ENCODE assay signal across 8 cellular contexts in genomic region chr20:9617940-9618339, GRCh38.
A peak's percentile ranks its signal among the peaks of the same experiment; 100 is the strongest.
DNase-seq lines count a peak whose midpoint lies in the region; ATAC-seq and TF ChIP-seq lines count a peak whose summit lies in the region.

No MANE protein-coding gene starts in this region.

- no peaks in the 10 kb centered on the region for H3K4me1 Mint-ChIP-seq in T-helper 2 cell treated with Interferon-gamma antibody and Interleukin-4, amounts not matched to agents 5 μg/mL and 100 μg/mL, for 36 hours (ENCODE audit: low read depth)
- H3K4me1 Mint-ChIP-seq in stimulated activated naive CD8-positive, alpha-beta T cell treated with anti-CD3 and anti-CD28 coated beads, Interleukin-15, amount 100 ng/mL, for 72 hours = no peaks in the 10 kb centered on the region

- DNase-seq in GM06990 (ENCODE audit: extremely low read depth, insufficient read length) (no peak), NCI-H1417 treated with DMSO at 0.1 percent for 48 hours (lab: John Stamatoyannopoulos, UW) (peak; percentile 78), SK-N-DZ (ENCODE audit: low spot score) (peak; percentile 46), iPS-NIHi11 (ENCODE audit: low spot score) (peak; percentile 37)
- DNase-seq in stimulated activated CD4-positive, alpha-beta T cell treated with anti-CD3 and anti-CD28 coated beads, Interleukin-4, amount 100 ng/mL, for 24 hours = no peak
- DNase-seq in T-helper 2 cell treated with Interferon-gamma antibody and Interleukin-4, amounts not matched to agents 5 μg/mL and 100 μg/mL, for 36 hours (ENCODE audit: low spot score) = no peak
- no peak for DNase-seq in stimulated activated naive CD8-positive, alpha-beta T cell treated with anti-CD3 and anti-CD28 coated beads, Interleukin-15, amount 100 ng/mL, for 72 hours

- no peak overlapping the region for H3K4me3 ChIP-seq in GM06990 (replicated peaks; ENCODE audit: low read depth, low read length)

- H3K27me3 Mint-ChIP-seq in T-helper 2 cell treated with Interferon-gamma antibody and Interleukin-4, amounts not matched to agents 5 μg/mL and 100 μg/mL, for 36 hours (ENCODE audit: low read depth) = no peaks in the 10 kb centered on the region
- peaks cover 21% of the 10 kb centered on the region for H3K27me3 Mint-ChIP-seq in stimulated activated naive CD8-positive, alpha-beta T cell treated with anti-CD3 and anti-CD28 coated beads, Interleukin-15, amount 100 ng/mL, for 72 hours

- H3K9me3 Mint-ChIP-seq in T-helper 2 cell treated with Interferon-gamma antibody and Interleukin-4, amounts not matched to agents 5 μg/mL and 100 μg/mL, for 36 hours = no peaks in the 10 kb centered on the region
- H3K9me3 Mint-ChIP-seq in stimulated activated naive CD8-positive, alpha-beta T cell treated with anti-CD3 and anti-CD28 coated beads, Interleukin-15, amount 100 ng/mL, for 72 hours = no peaks in the 10 kb centered on the region

- no peak overlapping the region for H3K27ac Mint-ChIP-seq in T-helper 2 cell treated with Interferon-gamma antibody and Interleukin-4, amounts not matched to agents 5 μg/mL and 100 μg/mL, for 36 hours
- no peak overlapping the region for H3K27ac Mint-ChIP-seq in stimulated activated naive CD8-positive, alpha-beta T cell treated with anti-CD3 and anti-CD28 coated beads, Interleukin-15, amount 100 ng/mL, for 72 hours

- no peaks in the 10 kb centered on the region for H3K36me3 ChIP-seq in GM06990 (ENCODE audit: control insufficient read depth, insufficient read depth, low read length)

- H3K27me3 ChIP-seq in GM06990 (replicated peaks; ENCODE audit: control insufficient read depth, insufficient read depth, low read length) = no peaks in the 10 kb centered on the region

- TF ChIP-seq CTCF in GM06990 (IDR thresholded peaks at IDR 0.05; ENCODE audit: insufficient read depth, low read length, poor library complexity, severe bottlenecking) = peak; percentile 49

- H3K36me3 Mint-ChIP-seq in T-helper 2 cell treated with Interferon-gamma antibody and Interleukin-4, amounts not matched to agents 5 μg/mL and 100 μg/mL, for 36 hours (ENCODE audit: low read depth) = no peaks in the 10 kb centered on the region

- H3K4me3 Mint-ChIP-seq in T-helper 2 cell treated with Interferon-gamma antibody and Interleukin-4, amounts not matched to agents 5 μg/mL and 100 μg/mL, for 36 hours = no peak overlapping the region
- H3K4me3 Mint-ChIP-seq in stimulated activated naive CD8-positive, alpha-beta T cell treated with anti-CD3 and anti-CD28 coated beads, Interleukin-15, amount 100 ng/mL, for 72 hours = no peak overlapping the region

- ATAC-seq in GM19324 (IDR thresholded peaks at IDR 0.05; ENCODE audit: low FRiP score, unreplicated experiment) = no peak
- ATAC-seq in stimulated activated naive CD8-positive, alpha-beta T cell treated with anti-CD3 and anti-CD28 coated beads, Interleukin-15, amount 100 ng/mL, for 72 hours = no peak

Comparison
In these comparisons a context has a peak if more than half of its experiments do, and no peak if none do; other contexts are left out.
1. DNase-seq: peak in NCI-H1417 treated with DMSO at 0.1 percent for 48 hours (single experiment), SK-N-DZ (single experiment) and iPS-NIHi11 (single experiment); none in GM06990 (single experiment), stimulated activated CD4-positive, alpha-beta T cell treated with anti-CD3 and anti-CD28 coated beads, Interleukin-4, amount 100 ng/mL, for 24 hours (single experiment), T-helper 2 cell treated with Interferon-gamma antibody and Interleukin-4, amounts not matched to agents 5 μg/mL and 100 μg/mL, for 36 hours (single experiment) and stimulated activated naive CD8-positive, alpha-beta T cell treated with anti-CD3 and anti-CD28 coated beads, Interleukin-15, amount 100 ng/mL, for 72 hours (0 of 2).